In genomic region chr20:43936371-43936770, GRCh38 we compare ENCODE assay signal across 18 cellular contexts. TPM values are rescaled to one million over a fixed set of nuclear protein-coding genes. Genes with fewer than 3 reads are reported as not detected.
DNase-seq lines count a peak whose midpoint lies in the region; ATAC-seq and TF ChIP-seq lines count a peak whose summit lies in the region.
"Had no signal": no experiment of that assay in that cellular context is flagged by ENCODE, and none has a peak within 500 bp of the region (broad histone marks: within the 10 kb centered on the region; RNA-seq: fewer than 3 reads in every experiment).

No MANE protein-coding gene starts in this region.

- H4K5ac ChIP-seq in IMR-90 (ENCODE audit: low read depth, low read length): no peak overlapping the region

- H4K91ac ChIP-seq in IMR-90 (ENCODE audit: insufficient read depth, low read depth, low read length): peak overlapping the region; percentile 19; the same call in 1 of the 2 replicates

- H3K27ac ChIP-seq in IMR-90 (ENCODE audit: insufficient read depth, low read length): no peak overlapping the region
- H3K27ac ChIP-seq: left ventricle myocardium inferior had no signal

- peak overlapping the region; percentile 44 for H2BK120ac ChIP-seq in IMR-90 (ENCODE audit: low read depth, low read length)

- POLR2A ChIA-PET in IMR-90 (lab: Charles Lee; ENCODE audit: unreplicated experiment): interaction anchor here (0.5 kb wide), 1 partner anchor 11 kb away, joined by 3 read pairs; no protein-coding TSS in a partner anchor

- no peak overlapping the region; the same call in 1 of the 2 replicates for H3K4ac ChIP-seq in IMR-90 (ENCODE audit: low read depth, low read length)

- H3K79me1 ChIP-seq in IMR-90 (ENCODE audit: low read depth in 1 of 2, low read length in 2 of 2): peaks cover 24 to 95% of the 10 kb centered on the region in 2 experiments; a peak in 3 of 4 replicates

- intact Hi-C loops in IMR-90 (cut with micrococcal nuclease): no loop called here

- H3K4me2 ChIP-seq in IMR-90 (ENCODE audit: low read depth, low read length): no peak overlapping the region
- H3K4me2 ChIP-seq: GM23338 had no signal

- no peak overlapping the region for H2BK20ac ChIP-seq in IMR-90 (ENCODE audit: low read depth, low read length)

- dilution Hi-C loops in IMR-90 (cut with HindIII; ENCODE audit: low sequenced_read_pairs, unreplicated experiment): no loop called here

- H4K8ac ChIP-seq in IMR-90 (ENCODE audit: low read depth in 2 of 2, low read length in 2 of 2): peak overlapping the region in 1 of 2 experiments; percentile 32; a peak in 1 of 4 replicates

- no peak overlapping the region for H2AK9ac ChIP-seq in IMR-90 (replicated peaks; ENCODE audit: low read depth, low read length, poor library complexity)

- no peak for TF ChIP-seq POLR2A in IMR-90 (IDR thresholded peaks at IDR 0.05; ENCODE audit: low read depth, low read length)

- no peaks in the 10 kb centered on the region for H3K9me3 ChIP-seq in IMR-90 (ENCODE audit: control insufficient read depth, insufficient read depth, low read length)
- H3K9me3 ChIP-seq: left ventricle myocardium inferior had no signal

- peak; percentile 13; the same call in 1 of the 2 replicates for ATAC-seq in IMR-90 (ENCODE audit: low read depth)
- ATAC-seq in HG02642 (IDR thresholded peaks at IDR 0.05; ENCODE audit: poor library complexity, unreplicated experiment): no peak
- no peak for ATAC-seq in GM21723 (IDR thresholded peaks at IDR 0.05; ENCODE audit: unreplicated experiment)
- ATAC-seq: GM23338, sciatic nerve had no signal

- peaks cover 35% of the 10 kb centered on the region for H3K4me1 ChIP-seq in IMR-90 (ENCODE audit: control insufficient read depth, insufficient read depth, low read length)

- peaks cover 49% of the 10 kb centered on the region for H3K9me1 ChIP-seq in IMR-90 (ENCODE audit: insufficient read depth, low read length)

- in situ Hi-C loops in IMR-90 (cut with MboI; ENCODE audit: low sequenced_read_pairs): loop anchor here (25.0 kb wide), 1 partner anchor 1851 kb away; the partner anchor contains the start of genes DNTTIP1 and WFDC3

- BruUV-seq in IMR-90 (replicated peaks; lab: Mats Ljungman, UMichigan): no TSS peak

- H3K27me3 ChIP-seq in IMR-90 (ENCODE audit: control insufficient read depth, insufficient read depth, low read length): no peaks in the 10 kb centered on the region

- peaks cover 58% of the 10 kb centered on the region for H4K20me1 ChIP-seq in IMR-90 (ENCODE audit: insufficient read depth, low read length)

- H3K14ac ChIP-seq in IMR-90 (replicated peaks; ENCODE audit: low read depth, low read length): no peak overlapping the region

- peak overlapping the region; percentile 82; the same call in 1 of the 2 replicates for H2AK5ac ChIP-seq in IMR-90 (ENCODE audit: low read depth, low read length)

- WGBS in IMR-90 (ENCODE audit: extremely low coverage in 2 of 2, insufficient read length in 1 of 2), 2 experiments: 17% methylated on average over 1 of the region's 2 CpGs; no CpG with 5 or more reads in 1 of the 2 experiments

- H3K4me3 ChIP-seq in IMR-90 (ENCODE audit: insufficient read depth, low read depth, low read length): no peak overlapping the region
- H3K4me3 ChIP-seq: GM23338, left ventricle myocardium inferior had no signal

- H2BK15ac ChIP-seq in IMR-90 (ENCODE audit: low read depth, low read length): no peak overlapping the region

- DNase-seq in AG08395 (ENCODE audit: low spot score) (peak; percentile 16), IMR-90 (peak; percentile 42), SHP77 treated with DMSO at 0.1 percent for 48 hours (lab: John Stamatoyannopoulos, UW) (peak; percentile 43), fibroblast of the conjunctiva (ENCODE audit: low read depth) (peak; percentile 28), GM19240 (ENCODE audit: insufficient read length, low spot score) (no peak), NAMALWA (ENCODE audit: low spot score) (no peak)
- DNase-seq: activated CD4-positive, alpha-beta T cell treated with anti-CD3 and anti-CD28 coated beads, Interleukin-2, amount 50 U/mL, for 4 hours; activated naive CD4-positive, alpha-beta T cell treated with anti-CD3 and anti-CD28 coated beads, Interleukin-2, amount 50 U/mL, for 16 hours; GDM1; KG1; left ventricle myocardium inferior; NCI-H146; NCI-H446 treated with DMSO at 0.1 percent for 48 hours; OCI-M1 had no signal

- H2BK5ac ChIP-seq in IMR-90 (ENCODE audit: low read depth, low read length, poor library complexity, severe bottlenecking): no peak overlapping the region

- TF ChIP-seq CTCF in IMR-90 (conservative IDR thresholded peaks at IDR 0.05; ENCODE audit: low read depth, low read length): no peak

- CTCF ChIA-PET in IMR-90 (lab: Yijun Ruan, JAX): interaction anchor here (1.4 kb wide), 1 partner anchor 10 kb away, joined by 4 read pairs; no protein-coding TSS in a partner anchor

- no peak overlapping the region for H3K56ac ChIP-seq in IMR-90 (ENCODE audit: extremely low read depth, insufficient read depth, low read length)

- TF ChIP-seq RAD21 in IMR-90 (IDR thresholded peaks at IDR 0.05; ENCODE audit: low read length): no peak

- no peak overlapping the region for H2AFZ ChIP-seq in IMR-90 (replicated peaks; ENCODE audit: low read length, poor library complexity)
- H2AFZ ChIP-seq: GM23338 had no signal

- H3K9ac ChIP-seq in IMR-90 (ENCODE audit: low read depth, low read length): no peak overlapping the region

- H3K36me3 ChIP-seq in IMR-90 (ENCODE audit: control insufficient read depth, insufficient read depth, low read length): no peaks in the 10 kb centered on the region
- H3K36me3 ChIP-seq: left ventricle myocardium inferior had no signal

- H3K18ac ChIP-seq in IMR-90 (ENCODE audit: low read depth, low read length): no peak overlapping the region; the same call in 1 of the 2 replicates

- H3K23ac ChIP-seq in IMR-90 (ENCODE audit: low read depth, low read length): peak overlapping the region; percentile 6; the same call in 1 of the 2 replicates

TF ChIP-seq in IMR-90, 13 proteins besides CTCF, POLR2A, EP300 and RAD21:
- TF ChIP-seq MXI1 (IDR thresholded peaks at IDR 0.05; ENCODE audit: borderline replicate concordance, low read depth, low read length): peak; percentile 39; the same call in 1 of the 2 replicates
- no peak for TF ChIP-seq MAZ (IDR thresholded peaks at IDR 0.05; ENCODE audit: borderline replicate concordance, low read depth, low read length)
TF ChIP-seq in IMR-90: peak in this region for 1.

RNA-seq across cellular contexts. Expression of gene TOX2, which starts 21.7 kb away (rescaled TPM):
- 1.1 and 1.3 TPM in 2 replicates for total RNA-seq in IMR-90 (2012; rRNA removed)
- 17.2 and 17.5 TPM in 2 replicates for polyA plus RNA-seq in IMR-90 (2012; rRNA removed)
- polyA plus RNA-seq in IMR-90 (2012; cell fraction: cytosol; rRNA removed): 14.6 and 25.9 TPM in 2 replicates
- 17.1 and 23.2 TPM in 2 replicates for polyA plus RNA-seq in IMR-90 (2012; cell fraction: nucleus; rRNA removed; ENCODE audit: low replicate concordance)

Comparison
In these comparisons a context has a peak if more than half of its experiments do, and no peak if none do; other contexts are left out.
1. DNase-seq: peak in AG08395 (single experiment), IMR-90 (single experiment), SHP77 treated with DMSO at 0.1 percent for 48 hours (single experiment) and fibroblast of the conjunctiva (single experiment); none in GM19240 (single experiment) and NAMALWA (single experiment).